Comparison of ENCODE assay signal across 8 cellular contexts in genomic region chr15:93087825-93088199, GRCh38. TPM values are rescaled to one million over a fixed set of nuclear protein-coding genes. Genes with fewer than 3 reads are reported as not detected.
DNase-seq lines count a peak whose midpoint lies in the region; ATAC-seq, FAIRE-seq and TF ChIP-seq lines count a peak whose summit lies in the region.

No MANE protein-coding gene starts in this region.

- peaks cover 0 to 66% (median 6%) of the 10 kb centered on the region in 9 donors for H3K27me3 ChIP-seq in heart left ventricle
- no peaks in the 10 kb centered on the region for H3K27me3 ChIP-seq in parathyroid adenoma (ENCODE audit: control insufficient read depth, insufficient read depth, low read length)
- H3K27me3 ChIP-seq in transverse colon, result peaks cover 89% of the 10 kb centered on the region

- H3K9ac ChIP-seq in parathyroid adenoma, result no peak overlapping the region

- TF ChIP-seq POLR2A in heart left ventricle (IDR thresholded peaks at IDR 0.05) (no peak), transverse colon (IDR thresholded peaks at IDR 0.05) (no peak)

- FAIRE-seq in GM19239 (lab: Jason Lieb, UNC), result peak; percentile 56

- no peaks in the 10 kb centered on the region for H3K36me3 ChIP-seq in heart left ventricle
- H3K36me3 ChIP-seq in parathyroid adenoma (ENCODE audit: control insufficient read depth, insufficient read depth, low read length), result no peaks in the 10 kb centered on the region
- no peaks in the 10 kb centered on the region for H3K36me3 ChIP-seq in transverse colon

- 1 to 3% (median 2%) methylated on average over 10 to 14 of the region's 14 CpGs for WGBS in heart left ventricle, 4 donors
- WGBS in transverse colon (ENCODE audit: low coverage in 1 of 2), 2 donors, result 4% methylated on average over 14 of the region's 14 CpGs; no CpG with 5 or more reads in 1 of the 2 donors

- no peak overlapping the region for H2AFZ ChIP-seq in parathyroid adenoma

- intact Hi-C loops in heart left ventricle (cut with DNase I), result loop anchor here in 7 of 10 donors (2.0 to 10.0 kb wide), 15 partner anchors 51 to 1034 kb away; no protein-coding TSS in a partner anchor
- intact Hi-C loops in transverse colon (cut with DNase I; ENCODE audit: low total_unique reads), result loop anchor here (2.0 to 5.0 kb wide), 2 partner anchors 889 to 1031 kb away; no protein-coding TSS in a partner anchor

- peak overlapping the region; percentile 5 for H3K4me2 ChIP-seq in parathyroid adenoma (ENCODE audit: low read length)

- H3K4me1 ChIP-seq in heart left ventricle (peaks cover 0 to 29% (median 12%) of the 10 kb centered on the region in 12 donors), parathyroid adenoma (no peaks in the 10 kb centered on the region), transverse colon (peaks cover 4 to 35% (median 10%) of the 10 kb centered on the region in 4 donors)

- H3K36me3 Mint-ChIP-seq in activated naive CD4-positive, alpha-beta T cell treated with anti-CD3 and anti-CD28 coated beads, Interleukin-2, amount 50 U/mL, for 72 hours, result peaks cover 0 to 5% of the 10 kb centered on the region in 2 donors

- in situ Hi-C loops in SK-MEL-5 (cut with HindIII; ENCODE audit: low pct_unique_long_range_greater_than_20kb, low sequenced_read_pairs) (no loop called here), transverse colon (cut with MboI; ENCODE audit: low pct_ligation_motif_present in 1 of 4, low pct_unique_long_range_greater_than_20kb in 1 of 4, low sequenced_read_pairs in 3 of 4) (loop anchor here in 3 of 4 donors (25.0 kb wide), 1 partner anchor 899 kb away; no protein-coding TSS in a partner anchor)

- peak overlapping the region; percentile 42 to 81 (median 63) for H3K4me3 ChIP-seq in heart left ventricle
- H3K4me3 ChIP-seq in parathyroid adenoma (ENCODE audit: low read depth, low read length), result no peak overlapping the region
- peak overlapping the region; percentile 34 to 60 (median 52) for H3K4me3 ChIP-seq in transverse colon

- peak; percentile 65 to 69 for ATAC-seq in activated naive CD4-positive, alpha-beta T cell treated with anti-CD3 and anti-CD28 coated beads, Interleukin-2, amount 50 U/mL, for 72 hours
- peak; percentile 46 to 73 (median 69) for ATAC-seq in heart left ventricle

- H3K9me3 Mint-ChIP-seq in activated naive CD4-positive, alpha-beta T cell treated with anti-CD3 and anti-CD28 coated beads, Interleukin-2, amount 50 U/mL, for 72 hours, result no peaks in the 10 kb centered on the region

- H3K27ac Mint-ChIP-seq in activated naive CD4-positive, alpha-beta T cell treated with anti-CD3 and anti-CD28 coated beads, Interleukin-2, amount 50 U/mL, for 72 hours, result no peak overlapping the region

- H3K79me2 ChIP-seq in parathyroid adenoma, result no peaks in the 10 kb centered on the region

- H3K27ac ChIP-seq in heart left ventricle (peak overlapping the region; percentile 63 to 86 (median 78)), parathyroid adenoma (no peak overlapping the region), transverse colon (peak overlapping the region; percentile 67 to 88 (median 84))

- TF ChIP-seq EP300 in transverse colon (IDR thresholded peaks at IDR 0.05; ENCODE audit: low read depth), result no peak

- peak; percentile 84 to 95 (median 91) for TF ChIP-seq CTCF in heart left ventricle (IDR thresholded peaks at IDR 0.05)
- TF ChIP-seq CTCF in parathyroid adenoma (IDR thresholded peaks at IDR 0.05), result peak; percentile 49
- peak; percentile 77 to 93 (median 88) for TF ChIP-seq CTCF in transverse colon (IDR thresholded peaks at IDR 0.05)

- H3K9me3 ChIP-seq in heart left ventricle (no peaks in the 10 kb centered on the region), parathyroid adenoma (ENCODE audit: control insufficient read depth, low read length) (no peaks in the 10 kb centered on the region), transverse colon (no peaks in the 10 kb centered on the region)

- peak; percentile 78 for DNase-seq in AG20443 (ENCODE audit: low spot score)
- peak; percentile 91 for DNase-seq in GM19239 (ENCODE audit: insufficient read length, low spot score)
- DNase-seq in KG1 (lab: John Stamatoyannopoulos, UW), result peak; percentile 53
- DNase-seq in SK-MEL-5 (ENCODE audit: low read depth, low spot score), result peak; percentile 63
- peak in 1 of 2 donors; percentile 75 for DNase-seq in activated naive CD4-positive, alpha-beta T cell treated with anti-CD3 and anti-CD28 coated beads, Interleukin-2, amount 50 U/mL, for 72 hours (ENCODE audit: low spot score in 2 of 2)
- peak; percentile 63 to 79 (median 71) for DNase-seq in heart left ventricle
- peak; percentile 66 for DNase-seq in transverse colon

RNA-seq across cellular contexts. Expression of gene RGMA, which starts 1.2 kb away (rescaled TPM):
- total RNA-seq in SK-MEL-5 (2014; rRNA removed; shearing (Covaris generic)), result not detected in 2 replicates
- 0.09 and 0.18 TPM in 2 replicates for polyA plus RNA-seq in SK-MEL-5 (2015; cell fraction: cytosol; rRNA removed)
- not detected in 2 replicates for polyA plus RNA-seq in SK-MEL-5 (2015; cell fraction: nucleus; rRNA removed)
- under 1 TPM; 0.18 to 0.32 TPM for total RNA-seq in activated naive CD4-positive, alpha-beta T cell treated with anti-CD3 and anti-CD28 coated beads, Interleukin-2, amount 50 U/mL, for 72 hours
- total RNA-seq in heart left ventricle, result 10 to 100 TPM; 10.2 to 20.8 (median 14.8) TPM
- 10 to 100 TPM in 1 of 2 donors, 1 to 10 TPM in 1; 4.7 to 15.2 TPM for polyA plus RNA-seq in heart left ventricle
- total RNA-seq in transverse colon, result 10 to 100 TPM in 2 of 4 donors, 1 to 10 TPM in 2; 8.6 to 53.3 (median 20.6) TPM
